ENCODE assay signal across 24 cellular contexts in the genomic region with DNA sequence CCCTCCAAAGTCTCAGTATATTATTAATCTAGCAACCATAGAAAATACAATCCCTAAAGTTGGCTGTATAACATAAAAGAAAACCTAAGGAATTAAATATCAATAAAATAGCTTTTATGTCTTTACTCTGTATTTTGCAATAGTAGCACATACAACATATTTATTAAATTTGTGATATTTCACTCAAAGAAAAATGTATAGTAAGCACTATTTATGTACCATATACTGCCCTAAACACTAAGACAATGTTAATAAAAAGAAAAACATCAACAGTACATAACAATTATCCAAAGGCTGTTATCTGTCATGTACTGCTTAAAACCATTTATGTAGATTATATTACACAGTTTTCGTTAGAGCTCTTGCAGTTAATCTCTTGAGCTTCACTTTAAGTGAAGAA.
"Had no signal": no experiment of that assay in that cellular context is flagged by ENCODE, and none has a peak within 500 bp of the region (broad histone marks: within the 10 kb centered on the region; RNA-seq: fewer than 3 reads in every experiment).

No MANE protein-coding gene starts in this region.

- FAIRE-seq: HTR-8/SVneo, RCC 7860 had no signal

- DNase-seq: Kasumi-1, MM.1S, MV-4-11, NCI-H1048, NCI-H1105, NCI-H1417, NCI-H146, NCI-H1694 treated with DMSO at 0.1 percent for 48 hours, NCI-H1930, NCI-H2081, NCI-H2107, NCI-H2171 treated with DMSO at 0.1 percent for 48 hours, NCI-H345, NCI-H446 treated with DMSO at 0.1 percent for 48 hours, NCI-H510A treated with DMSO at 0.1 percent for 48 hours, NCI-H526, Right ventricle myocardium superior, RPMI8226, SIG-M5, SK-N-SH, SW 1271, T-cell had no signal
